8 cellular contexts compared by ENCODE assay signal in the genomic region with DNA sequence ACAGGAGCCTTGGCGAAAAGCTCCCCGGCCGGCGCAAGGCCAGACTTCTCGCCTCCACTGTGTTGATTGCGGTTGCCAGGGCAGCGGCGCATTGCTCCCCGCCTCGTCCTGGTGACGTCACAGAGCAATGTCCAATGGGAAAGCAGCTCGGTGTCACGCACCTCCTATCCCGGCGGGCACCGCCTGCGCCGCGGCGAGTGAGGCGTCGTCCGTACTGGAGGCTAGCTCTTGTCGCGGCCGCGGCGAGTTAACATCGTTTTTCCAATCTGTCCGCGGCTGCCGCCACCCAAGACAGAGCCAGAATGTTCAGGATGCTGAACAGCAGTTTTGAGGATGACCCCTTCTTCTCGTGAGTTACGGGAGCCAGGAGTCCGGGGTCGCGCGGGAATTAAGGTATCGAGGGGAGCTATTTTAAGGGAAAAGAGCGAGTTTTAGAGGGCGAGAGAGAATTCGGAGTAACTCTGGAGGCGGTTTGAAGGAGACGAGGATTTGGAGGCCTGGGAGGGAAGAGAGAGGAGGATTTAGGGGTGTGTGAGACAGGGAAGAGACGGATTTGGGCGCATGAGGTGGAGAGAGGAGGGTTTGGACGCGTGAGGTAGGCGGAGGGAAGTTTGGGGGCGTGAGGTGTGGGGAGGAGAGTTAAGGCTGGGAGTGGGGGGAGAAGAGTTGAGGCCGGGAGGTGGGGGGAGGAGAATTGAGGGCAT. TPM values are rescaled to one million over a fixed set of nuclear protein-coding genes. Genes with fewer than 3 reads are reported as not detected.
DNase-seq lines count a peak whose midpoint lies in the region; ATAC-seq and TF ChIP-seq lines count a peak whose summit lies in the region.

A gene with protein sequence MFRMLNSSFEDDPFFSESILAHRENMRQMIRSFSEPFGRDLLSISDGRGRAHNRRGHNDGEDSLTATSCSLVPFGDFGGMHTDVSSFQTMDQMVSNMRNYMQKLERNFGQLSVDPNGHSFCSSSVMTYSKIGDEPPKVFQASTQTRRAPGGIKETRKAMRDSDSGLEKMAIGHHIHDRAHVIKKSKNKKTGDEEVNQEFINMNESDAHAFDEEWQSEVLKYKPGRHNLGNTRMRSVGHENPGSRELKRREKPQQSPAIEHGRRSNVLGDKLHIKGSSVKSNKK (plus strand): TSS at position 196 of the 704 bp plus-strand sequence. CDS start 107 bp downstream, at position 303.

- peak; percentile 99 for DNase-seq in DMS 273 (lab: John Stamatoyannopoulos, UW; ENCODE audit: unreplicated experiment)
- DNase-seq in SJCRH30 = peak; percentile 94
- peak; percentile 83 for DNase-seq in activated naive CD4-positive, alpha-beta T cell treated with Interleukin-2 at 50 U/mL for 16 hours
- DNase-seq in foreskin fibroblast = peak; percentile 93 to 98
- peak; percentile 87 for DNase-seq in natural killer cell treated with Interleukin-12 subunit alpha and Interleukin-12 subunit beta and Interleukin-15 and Interleukin-18, amount 100 ng/mL, for 72 hours (ENCODE audit: low spot score)

- no peak for TF ChIP-seq CTCF in foreskin fibroblast (IDR thresholded peaks at IDR 0.05; ENCODE audit: low read depth, low read length)

- ATAC-seq in GM21717 (IDR thresholded peaks at IDR 0.05; ENCODE audit: unreplicated experiment) = peak; percentile 100
- peak; percentile 99 for ATAC-seq in natural killer cell treated with Interleukin-12 subunit alpha and Interleukin-12 subunit beta and Interleukin-15 and Interleukin-18, amount 100 ng/mL, for 72 hours
- ATAC-seq in stimulated activated memory B cell treated with anti-CD40 and anti-IgM and Interleukin-4, amounts not matched to agents 10 μg/mL and 1 μg/mL and 100 μg/mL, for 72 hours = peak; percentile 93

- H3K27me3 ChIP-seq in SJCRH30 = no peaks in the 10 kb centered on the region

- TF ChIP-seq EP300 in Ishikawa (IDR thresholded peaks at IDR 0.05; ENCODE audit: borderline replicate concordance) = no peak

- peak within 1 kb of the TSS; percentile 44 to 91 for H3K27ac Mint-ChIP-seq in natural killer cell treated with Interleukin-12 subunit alpha and Interleukin-12 subunit beta and Interleukin-15 and Interleukin-18, amount 100 ng/mL, for 72 hours
- H3K27ac Mint-ChIP-seq in stimulated activated memory B cell treated with anti-CD40 and anti-IgM and Interleukin-4, amounts not matched to agents 10 μg/mL and 1 μg/mL and 100 μg/mL, for 72 hours = peak within 1 kb of the TSS; percentile 90

- no peaks in the 10 kb centered on the region for H3K9me3 ChIP-seq in SJCRH30 (replicated peaks)

- TF ChIP-seq RAD21 in Ishikawa (IDR thresholded peaks at IDR 0.05; ENCODE audit: low read depth) = no peak

- H3K27me3 Mint-ChIP-seq in natural killer cell treated with Interleukin-12 subunit alpha and Interleukin-12 subunit beta and Interleukin-15 and Interleukin-18, amount 100 ng/mL, for 72 hours = peaks cover 20 to 25% of the 10 kb centered on the region in 2 donors
- peaks cover 56% of the 10 kb centered on the region for H3K27me3 Mint-ChIP-seq in stimulated activated memory B cell treated with anti-CD40 and anti-IgM and Interleukin-4, amounts not matched to agents 10 μg/mL and 1 μg/mL and 100 μg/mL, for 72 hours

- H3K36me3 ChIP-seq in SJCRH30 = no peaks in the 10 kb centered on the region

- H3K4me1 Mint-ChIP-seq in natural killer cell treated with Interleukin-12 subunit alpha and Interleukin-12 subunit beta and Interleukin-15 and Interleukin-18, amount 100 ng/mL, for 72 hours (ENCODE audit: low read depth in 2 of 2) = peaks cover 7 to 12% of the 10 kb centered on the region in 2 donors
- H3K4me1 Mint-ChIP-seq in stimulated activated memory B cell treated with anti-CD40 and anti-IgM and Interleukin-4, amounts not matched to agents 10 μg/mL and 1 μg/mL and 100 μg/mL, for 72 hours = peaks cover 13% of the 10 kb centered on the region

- peak within 1 kb of the TSS; percentile 91 for H3K4me3 Mint-ChIP-seq in natural killer cell treated with Interleukin-12 subunit alpha and Interleukin-12 subunit beta and Interleukin-15 and Interleukin-18, amount 100 ng/mL, for 72 hours
- H3K4me3 Mint-ChIP-seq in stimulated activated memory B cell treated with anti-CD40 and anti-IgM and Interleukin-4, amounts not matched to agents 10 μg/mL and 1 μg/mL and 100 μg/mL, for 72 hours = peak within 1 kb of the TSS; percentile 97

- peaks cover 3% of the 10 kb centered on the region for H3K9me3 Mint-ChIP-seq in natural killer cell treated with Interleukin-12 subunit alpha and Interleukin-12 subunit beta and Interleukin-15 and Interleukin-18, amount 100 ng/mL, for 72 hours
- peaks cover 8% of the 10 kb centered on the region for H3K9me3 Mint-ChIP-seq in stimulated activated memory B cell treated with anti-CD40 and anti-IgM and Interleukin-4, amounts not matched to agents 10 μg/mL and 1 μg/mL and 100 μg/mL, for 72 hours

- H3K4me3 ChIP-seq in SJCRH30 (peak within 1 kb of the TSS; percentile 66), foreskin fibroblast (ENCODE audit: low read depth in 1 of 2, low read length in 2 of 2) (peak within 1 kb of the TSS; percentile 82 to 86)

- peaks cover 4% of the 10 kb centered on the region; the same call in 1 of the 2 replicates for H3K4me1 ChIP-seq in SJCRH30

- H3K36me3 Mint-ChIP-seq in natural killer cell treated with Interleukin-12 subunit alpha and Interleukin-12 subunit beta and Interleukin-15 and Interleukin-18, amount 100 ng/mL, for 72 hours = peaks cover 5% of the 10 kb centered on the region
- peaks cover 7% of the 10 kb centered on the region for H3K36me3 Mint-ChIP-seq in stimulated activated memory B cell treated with anti-CD40 and anti-IgM and Interleukin-4, amounts not matched to agents 10 μg/mL and 1 μg/mL and 100 μg/mL, for 72 hours

- H3K27ac ChIP-seq in SJCRH30 = peak within 1 kb of the TSS; percentile 41; the same call in 1 of the 2 replicates

TF ChIP-seq in Ishikawa, 13 proteins besides CTCF, POLR2A, EP300 and RAD21:
- TF ChIP-seq, protein P1, sequence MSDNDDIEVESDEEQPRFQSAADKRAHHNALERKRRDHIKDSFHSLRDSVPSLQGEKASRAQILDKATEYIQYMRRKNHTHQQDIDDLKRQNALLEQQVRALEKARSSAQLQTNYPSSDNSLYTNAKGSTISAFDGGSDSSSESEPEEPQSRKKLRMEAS (IDR thresholded peaks at IDR 0.05) = peak; percentile 99
- TF ChIP-seq EGR1 (IDR thresholded peaks at IDR 0.05) = no peak
- TF ChIP-seq FOXM1 (IDR thresholded peaks at IDR 0.05; ENCODE audit: borderline replicate concordance, low read depth) = no peak
- peak; percentile 65; the same call in 1 of the 2 replicates for TF ChIP-seq TAF1 (IDR thresholded peaks at IDR 0.05; ENCODE audit: low read depth)
- TF ChIP-seq, protein P2, sequence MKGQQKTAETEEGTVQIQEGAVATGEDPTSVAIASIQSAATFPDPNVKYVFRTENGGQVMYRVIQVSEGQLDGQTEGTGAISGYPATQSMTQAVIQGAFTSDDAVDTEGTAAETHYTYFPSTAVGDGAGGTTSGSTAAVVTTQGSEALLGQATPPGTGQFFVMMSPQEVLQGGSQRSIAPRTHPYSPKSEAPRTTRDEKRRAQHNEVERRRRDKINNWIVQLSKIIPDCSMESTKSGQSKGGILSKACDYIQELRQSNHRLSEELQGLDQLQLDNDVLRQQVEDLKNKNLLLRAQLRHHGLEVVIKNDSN (IDR thresholded peaks at IDR 0.05) = peak; percentile 87
- TF ChIP-seq TCF12 (IDR thresholded peaks at IDR 0.05; ENCODE audit: low read depth) = 0 out of 2 replicates have a peak, but pooled peaks have one; percentile 42
- TF ChIP-seq CREB1 (IDR thresholded peaks at IDR 0.05; ENCODE audit: low read depth) = peak; percentile 75

RNA-seq across cellular contexts. Expression of the gene that starts here (rescaled TPM):
- total RNA-seq in SJCRH30 (2014; rRNA removed; shearing (Covaris generic)) = 19.3 and 21.2 TPM in 2 replicates
- total RNA-seq in natural killer cell treated with Interleukin-12 subunit alpha and Interleukin-12 subunit beta and Interleukin-15 and Interleukin-18, amount 100 ng/mL, for 72 hours = under 1 TPM; 0.67 to 0.86 TPM

Comparison
In these comparisons a context has a peak if more than half of its experiments do, and no peak if none do; other contexts are left out.
1. Peak in every context shown above with its lines: DNase-seq, ATAC-seq, H3K4me3 ChIP-seq and H3K27ac ChIP-seq.
2. RNA of the gene that starts here (total RNA-seq): 19.3 to 21.2 TPM in SJCRH30; 0.67 to 0.86 TPM in natural killer cell treated with Interleukin-12 subunit alpha and Interleukin-12 subunit beta and Interleukin-15 and Interleukin-18, amount 100 ng/mL, for 72 hours; every median in the first group is over 10 times any median in the second.
3. Peak in DNase-seq and ATAC-seq in natural killer cell treated with Interleukin-12 subunit alpha and Interleukin-12 subunit beta and Interleukin-15 and Interleukin-18, amount 100 ng/mL, for 72 hours; RNA of the gene not detected or under 1 TPM.